In the genomic region with DNA sequence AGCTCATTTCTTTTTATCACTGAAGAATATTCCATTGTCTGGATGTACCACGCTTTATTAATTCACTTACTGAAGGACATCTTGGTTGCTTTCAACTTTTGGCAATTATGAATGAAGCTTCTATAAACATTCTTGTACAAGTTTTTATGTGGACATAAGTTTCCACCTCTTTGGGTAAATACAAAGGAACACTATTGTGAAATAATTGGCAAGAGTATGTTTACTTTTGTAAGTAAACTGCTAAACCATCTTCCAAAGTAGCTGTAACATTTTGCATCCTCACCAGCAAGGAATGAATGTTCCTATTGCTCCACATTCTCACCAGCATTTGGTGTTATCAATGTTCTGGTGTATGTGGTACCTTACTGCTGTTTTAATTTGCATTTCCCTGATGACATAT, we compare ENCODE assay signal across 24 cellular contexts. TPM values are rescaled to one million over a fixed set of nuclear protein-coding genes. Genes with fewer than 3 reads are reported as not detected.
"Had no signal": no experiment of that assay in that cellular context is flagged by ENCODE, and none has a peak within 500 bp of the region (broad histone marks: within the 10 kb centered on the region; RNA-seq: fewer than 3 reads in every experiment).

No MANE protein-coding gene starts in this region.

- FAIRE-seq: pancreas had no signal

- H3K36me3 Mint-ChIP-seq: activated naive CD8-positive, alpha-beta T cell; natural killer cell had no signal

- H3K4me1 ChIP-seq: gastroesophageal sphincter, heart left ventricle, pancreas, sigmoid colon had no signal

- H3K4me1 Mint-ChIP-seq: activated CD4-positive, alpha-beta T cell treated with anti-CD3 and anti-CD28 coated beads for 36 hours; endodermal cell; natural killer cell had no signal

- H3K27ac Mint-ChIP-seq: activated CD4-positive, alpha-beta T cell treated with anti-CD3 and anti-CD28 coated beads for 36 hours; activated naive CD8-positive, alpha-beta T cell; activated T-helper 1 cell treated with anti-CD3 and anti-CD28 coated beads, Interleukin-12 subunit alpha, Interleukin-12 subunit beta, Interleukin-2, Interleukin-4 antibody, amounts not matched to agents 30 ng/mL and 10 ng/mL and 1 ng/mL, durations not matched to agents 14 hours and 24 hours and 36 hours; endodermal cell; natural killer cell had no signal

- H3K4me3 ChIP-seq: dorsolateral prefrontal cortex, gastroesophageal sphincter, heart left ventricle, pancreas, sigmoid colon, tibial artery had no signal

- H3K27me3 Mint-ChIP-seq: activated CD4-positive, alpha-beta T cell treated with anti-CD3 and anti-CD28 coated beads for 36 hours; activated naive CD8-positive, alpha-beta T cell had no signal

- H3K9me3 Mint-ChIP-seq: activated T-helper 1 cell treated with anti-CD3 and anti-CD28 coated beads, Interleukin-12 subunit alpha, Interleukin-12 subunit beta, Interleukin-2, Interleukin-4 antibody, amounts not matched to agents 30 ng/mL and 10 ng/mL and 1 ng/mL, durations not matched to agents 14 hours and 24 hours and 36 hours; endodermal cell had no signal

- H3K36me3 ChIP-seq: gastroesophageal sphincter, heart left ventricle, neutrophil, pancreas, sigmoid colon, tibial artery had no signal

- ATAC-seq: activated CD4-positive, alpha-beta T cell treated with anti-CD3 and anti-CD28 coated beads for 36 hours; gastroesophageal sphincter; heart left ventricle; left ventricle myocardium superior; natural killer cell; pancreas; stimulated activated naive CD8-positive, alpha-beta T cell treated with anti-CD3 and anti-CD28 coated beads, Interleukin-15, Interleukin-2, amounts not matched to agents 100 U/mL and 50 U/mL, for 24 hours had no signal

- H3K27me3 ChIP-seq: dorsolateral prefrontal cortex, gastroesophageal sphincter, heart left ventricle, neutrophil, pancreas, sigmoid colon, tibial artery had no signal

- DNase-seq: activated CD4-positive, alpha-beta T cell treated with anti-CD3 and anti-CD28 coated beads for 36 hours; activated CD4-positive, alpha-beta T cell treated with anti-CD3 and anti-CD28 coated beads, Interleukin-2, amount 50 U/mL, for 48 hours; activated gamma-delta T cell treated with Interleukin-2 at 50 U/mL for 16 hours; activated T-cell treated with anti-CD3 and anti-CD28 coated beads for 4 hours; amniotic stem cell; dorsolateral prefrontal cortex; endodermal cell; erythroblast; heart left ventricle; kidney glomerular epithelial cell; left ventricle myocardium superior; natural killer cell; pancreas; sigmoid colon; stimulated activated naive CD8-positive, alpha-beta T cell treated with anti-CD3 and anti-CD28 coated beads, Interleukin-15, Interleukin-2, amounts not matched to agents 100 U/mL and 50 U/mL, for 24 hours; substantia nigra; tibial artery had no signal

- H3K4me3 Mint-ChIP-seq: activated CD4-positive, alpha-beta T cell treated with anti-CD3 and anti-CD28 coated beads for 36 hours; activated naive CD8-positive, alpha-beta T cell; activated T-helper 1 cell treated with anti-CD3 and anti-CD28 coated beads, Interleukin-12 subunit alpha, Interleukin-12 subunit beta, Interleukin-2, Interleukin-4 antibody, amounts not matched to agents 30 ng/mL and 10 ng/mL and 1 ng/mL, durations not matched to agents 14 hours and 24 hours and 36 hours; endodermal cell; natural killer cell had no signal

- H3K9me3 ChIP-seq: gastroesophageal sphincter, neutrophil, pancreas, sigmoid colon, tibial artery had no signal

- H3K27ac ChIP-seq: dorsolateral prefrontal cortex, gastroesophageal sphincter, heart left ventricle, neutrophil, pancreas, sigmoid colon, tibial artery had no signal

RNA-seq across cellular contexts. Expression of a gene that starts 15.8 kb away (rescaled TPM):
- total RNA-seq: activated CD4-positive, alpha-beta T cell treated with anti-CD3 and anti-CD28 coated beads for 36 hours; activated T-helper 1 cell treated with anti-CD3 and anti-CD28 coated beads, Interleukin-12 subunit alpha, Interleukin-12 subunit beta, Interleukin-2, Interleukin-4 antibody, amounts not matched to agents 30 ng/mL and 10 ng/mL and 1 ng/mL, durations not matched to agents 14 hours and 24 hours and 36 hours; endodermal cell; left ventricle myocardium superior; mesenteric fat pad; natural killer cell; T-helper 2 cell treated with Interferon-gamma antibody and Interleukin-4, amounts not matched to agents 100 ng/mL and 5 ng/mL, for 36 hours; urinary bladder had no signal
- polyA plus RNA-seq: heart left ventricle, sigmoid colon, urinary bladder had no signal
